11 cellular contexts compared by ENCODE assay signal in the genomic region with DNA sequence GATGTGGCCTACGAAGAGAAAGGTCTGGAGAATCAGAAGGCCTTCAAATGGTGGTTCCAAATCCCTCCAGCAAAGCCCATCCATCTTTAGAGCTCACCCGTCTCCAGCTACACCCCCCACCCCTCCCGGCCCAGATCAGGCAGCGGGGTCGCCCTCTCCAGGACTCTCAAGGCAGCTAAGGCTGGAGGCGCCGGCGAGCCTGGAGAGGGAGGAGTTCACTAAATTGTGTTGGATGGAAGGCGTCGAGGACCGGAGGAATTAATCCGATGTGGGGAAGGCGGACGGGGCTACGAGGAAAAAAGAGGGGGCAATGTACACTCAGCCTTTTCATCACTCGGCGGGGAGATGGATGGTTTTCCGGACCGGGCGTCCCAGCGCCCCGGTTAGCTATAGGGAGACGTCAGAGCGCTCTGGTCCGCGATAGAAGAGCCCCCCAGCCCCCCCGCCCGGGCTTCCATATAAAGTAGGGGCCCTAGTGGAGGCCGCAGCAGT. TPM values are rescaled to one million over a fixed set of nuclear protein-coding genes. Genes with fewer than 3 reads are reported as not detected.
A peak's percentile ranks its signal among the peaks of the same experiment; 100 is the strongest.
DNase-seq lines count a peak whose midpoint lies in the region; ATAC-seq and TF ChIP-seq lines count a peak whose summit lies in the region.
"Had no signal": no experiment of that assay in that cellular context is flagged by ENCODE, and none has a peak within 500 bp of the region (broad histone marks: within the 10 kb centered on the region; RNA-seq: fewer than 3 reads in every experiment).

A gene (plus strand): TSS at position 487 of the 492 bp plus-strand sequence. CDS start 108 bp downstream, outside the sequence.

- H3K27ac Mint-ChIP-seq in WTC11 = no peak within 1 kb of the TSS
- H3K27ac Mint-ChIP-seq: T-cell had no signal

- no peak within 1 kb of the TSS for H2AK5ac ChIP-seq in mesendoderm (ENCODE audit: low read length)

- peak within 1 kb of the TSS; percentile 10 for H3K23ac ChIP-seq in mesendoderm (ENCODE audit: low read length)

- H3K27ac ChIP-seq in ACC112 (ENCODE audit: low read depth, low read length) (no peak within 1 kb of the TSS), mesendoderm (ENCODE audit: low read depth, low read length) (no peak within 1 kb of the TSS), esophagus muscularis mucosa (replicated peaks in 1 of 4) (no peak within 1 kb of the TSS)
- H3K27ac ChIP-seq: vagina had no signal

- WGBS in mesendoderm (ENCODE audit: extremely low coverage, insufficient coverage, low lambda C conversion rate) = no CpG with 5 or more reads among the region's 29 CpGs
- 4% methylated on average over 15 of the region's 29 CpGs for WGBS in esophagus muscularis mucosa

- no peak within 1 kb of the TSS for H4K8ac ChIP-seq in mesendoderm (ENCODE audit: low read depth, low read length)

- no peaks in the 10 kb centered on the region for H3K9me3 ChIP-seq in esophagus muscularis mucosa
- H3K9me3 ChIP-seq: vagina had no signal

- H3K9ac ChIP-seq in mesendoderm (ENCODE audit: low read length) = peak within 1 kb of the TSS; percentile 76

- peak; percentile 12 for DNase-seq in HEK293T (ENCODE audit: extremely low spot score)
- DNase-seq in WTC11 (ENCODE audit: low spot score) = peak; percentile 44
- DNase-seq in mesendoderm = peak; percentile 72
- DNase-seq in SIG-M5 treated with dmso at 0.1 percent for 504 hours (lab: John Stamatoyannopoulos, UW; ENCODE audit: unreplicated experiment) = no peak
- DNase-seq in esophagus muscularis mucosa (ENCODE audit: extremely low spot score) = no peak
- DNase-seq: NCI-H226, T-cell had no signal

- no peak within 1 kb of the TSS for H2BK5ac ChIP-seq in mesendoderm (ENCODE audit: low read length)

- H3K36me3 ChIP-seq in ACC112 (ENCODE audit: insufficient read depth, low read length) (no peaks in the 10 kb centered on the region), mesendoderm (ENCODE audit: control insufficient read depth, insufficient read depth, low read length) (no peaks in the 10 kb centered on the region), esophagus muscularis mucosa (no peaks in the 10 kb centered on the region)
- H3K36me3 ChIP-seq: vagina had no signal

- no peak within 1 kb of the TSS for H2AFZ ChIP-seq in ACC112 (ENCODE audit: low read length, unreplicated experiment)

- H3K4me1 Mint-ChIP-seq in WTC11 = peaks cover 19% of the 10 kb centered on the region

- H3K4me1 ChIP-seq in ACC112 (ENCODE audit: control insufficient read depth, insufficient read depth, low read length, unreplicated experiment) (no peaks in the 10 kb centered on the region), mesendoderm (ENCODE audit: control insufficient read depth, low read depth, low read length) (no peaks in the 10 kb centered on the region), esophagus muscularis mucosa (peaks cover 0 to 19% (median 18%) of the 10 kb centered on the region in 4 donors)

- H3K4me3 ChIP-seq in ACC112 (ENCODE audit: low read depth, low read length) (peak within 1 kb of the TSS; percentile 54; the same call in 1 of the 2 replicates), mesendoderm (ENCODE audit: low read length) (peak within 1 kb of the TSS; percentile 62), esophagus muscularis mucosa (peak within 1 kb of the TSS in 1 of 4 donors; percentile 5)

- POLR2A ChIA-PET in HEK293T (lab: Yijun Ruan, JAX) (no interaction called here), WTC11 (lab: Charles Lee) (interaction anchor here (0.9 kb wide), 1 partner anchor 10 kb away, joined by 4 read pairs; no protein-coding TSS in a partner anchor)

- no peak for TF ChIP-seq CTCF in WTC11 (IDR thresholded peaks at IDR 0.05)
- TF ChIP-seq CTCF in esophagus muscularis mucosa (IDR thresholded peaks at IDR 0.05) = no peak

- no peak within 1 kb of the TSS for H2BK15ac ChIP-seq in mesendoderm (replicated peaks; ENCODE audit: low read depth)

- peak within 1 kb of the TSS; percentile 79 for H3K4me3 Mint-ChIP-seq in WTC11

- no peaks in the 10 kb centered on the region for H3K36me3 Mint-ChIP-seq in WTC11
- H3K36me3 Mint-ChIP-seq: T-cell had no signal

- TF ChIP-seq POLR2A in esophagus muscularis mucosa (IDR thresholded peaks at IDR 0.05; ENCODE audit: low read depth) = no peak

- intact Hi-C loops in esophagus muscularis mucosa (cut with DNase I) = no loop called here

- no peak within 1 kb of the TSS for H4K5ac ChIP-seq in mesendoderm (ENCODE audit: low read length)

- peak within 1 kb of the TSS; percentile 4 for H3K18ac ChIP-seq in mesendoderm (ENCODE audit: low read length)

- no peak within 1 kb of the TSS for H3K4ac ChIP-seq in mesendoderm (ENCODE audit: low read depth, low read length)

- H3K27me3 Mint-ChIP-seq in WTC11 (ENCODE audit: low read depth) = peaks cover 100% of the 10 kb centered on the region

- H3K79me2 ChIP-seq in ACC112 (ENCODE audit: control insufficient read depth, insufficient read depth, low read length, unreplicated experiment) (no peaks in the 10 kb centered on the region), mesendoderm (ENCODE audit: control insufficient read depth, insufficient read depth, low read length) (no peaks in the 10 kb centered on the region)

- ATAC-seq in WTC11 (peak; percentile 65), GM21717 (IDR thresholded peaks at IDR 0.05; ENCODE audit: unreplicated experiment) (no peak), GM19397 (IDR thresholded peaks at IDR 0.05; ENCODE audit: unreplicated experiment) (no peak)
- ATAC-seq: T-cell had no signal

- no peaks in the 10 kb centered on the region for H3K79me1 ChIP-seq in mesendoderm (ENCODE audit: low read length)

- H2BK120ac ChIP-seq in mesendoderm (ENCODE audit: low read depth, low read length) = no peak within 1 kb of the TSS

- no peaks in the 10 kb centered on the region for H3K9me3 Mint-ChIP-seq in WTC11
- H3K9me3 Mint-ChIP-seq: T-cell had no signal

- peak within 1 kb of the TSS; percentile 87 for H3K56ac ChIP-seq in mesendoderm (ENCODE audit: low read length)

- CTCF ChIA-PET in HEK293T (lab: Yijun Ruan, JAX) = no interaction called here
- CTCF ChIA-PET in WTC11 (lab: Charles Lee) = interaction anchor here (0.6 to 2.9 kb wide), 18 partner anchors 10 to 451 kb away, joined by 3 to 31 read pairs (median 5); a partner anchor contains a TSS

- H3K27me3 ChIP-seq in ACC112 (ENCODE audit: insufficient read depth, low read length) (peaks cover 100% of the 10 kb centered on the region), mesendoderm (ENCODE audit: insufficient read depth, low read length, poor library complexity) (peaks cover 33% of the 10 kb centered on the region), esophagus muscularis mucosa (peaks cover 0 to 69% (median 12%) of the 10 kb centered on the region in 4 donors)

- no peak for TF ChIP-seq EP300 in esophagus muscularis mucosa (IDR thresholded peaks at IDR 0.05)

- peak within 1 kb of the TSS; percentile 89 for H3K4me2 ChIP-seq in mesendoderm (ENCODE audit: low read length)

TF ChIP-seq in HEK293T, 16 proteins besides CTCF, POLR2A, EP300 and RAD21:
- TF ChIP-seq BHLHE40 (IDR thresholded peaks at IDR 0.05; ENCODE audit: borderline replicate concordance) = no peak
- no peak for TF ChIP-seq TARDBP (IDR thresholded peaks at IDR 0.05)
- TF ChIP-seq NFRKB (IDR thresholded peaks at IDR 0.05) = no peak
- TF ChIP-seq FOXM1 (IDR thresholded peaks at IDR 0.05; ENCODE audit: borderline replicate concordance) = no peak
- no peak for TF ChIP-seq FOXA1 (IDR thresholded peaks at IDR 0.05)
- no peak for TF ChIP-seq LEF1 (IDR thresholded peaks at IDR 0.05; ENCODE audit: borderline replicate concordance)
- TF ChIP-seq CTBP1 (IDR thresholded peaks at IDR 0.05; ENCODE audit: borderline replicate concordance) = no peak
- TF ChIP-seq SP1 (IDR thresholded peaks at IDR 0.05) = no peak
- TF ChIP-seq L3MBTL2 (conservative IDR thresholded peaks at IDR 0.05) = no peak
- no peak for TF ChIP-seq FOXK2 (IDR thresholded peaks at IDR 0.05)
- no peak for TF ChIP-seq ARNT (IDR thresholded peaks at IDR 0.05)

TF ChIP-seq in WTC11, 78 proteins besides CTCF, POLR2A, EP300 and RAD21 (continues in another document):
- TF ChIP-seq, protein P1, sequence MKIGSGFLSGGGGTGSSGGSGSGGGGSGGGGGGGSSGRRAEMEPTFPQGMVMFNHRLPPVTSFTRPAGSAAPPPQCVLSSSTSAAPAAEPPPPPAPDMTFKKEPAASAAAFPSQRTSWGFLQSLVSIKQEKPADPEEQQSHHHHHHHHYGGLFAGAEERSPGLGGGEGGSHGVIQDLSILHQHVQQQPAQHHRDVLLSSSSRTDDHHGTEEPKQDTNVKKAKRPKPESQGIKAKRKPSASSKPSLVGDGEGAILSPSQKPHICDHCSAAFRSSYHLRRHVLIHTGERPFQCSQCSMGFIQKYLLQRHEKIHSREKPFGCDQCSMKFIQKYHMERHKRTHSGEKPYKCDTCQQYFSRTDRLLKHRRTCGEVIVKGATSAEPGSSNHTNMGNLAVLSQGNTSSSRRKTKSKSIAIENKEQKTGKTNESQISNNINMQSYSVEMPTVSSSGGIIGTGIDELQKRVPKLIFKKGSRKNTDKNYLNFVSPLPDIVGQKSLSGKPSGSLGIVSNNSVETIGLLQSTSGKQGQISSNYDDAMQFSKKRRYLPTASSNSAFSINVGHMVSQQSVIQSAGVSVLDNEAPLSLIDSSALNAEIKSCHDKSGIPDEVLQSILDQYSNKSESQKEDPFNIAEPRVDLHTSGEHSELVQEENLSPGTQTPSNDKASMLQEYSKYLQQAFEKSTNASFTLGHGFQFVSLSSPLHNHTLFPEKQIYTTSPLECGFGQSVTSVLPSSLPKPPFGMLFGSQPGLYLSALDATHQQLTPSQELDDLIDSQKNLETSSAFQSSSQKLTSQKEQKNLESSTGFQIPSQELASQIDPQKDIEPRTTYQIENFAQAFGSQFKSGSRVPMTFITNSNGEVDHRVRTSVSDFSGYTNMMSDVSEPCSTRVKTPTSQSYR (CRISPR knock-in tag; IDR thresholded peaks at IDR 0.05) = no peak
- TF ChIP-seq ZNF416 (CRISPR knock-in tag; IDR thresholded peaks at IDR 0.05) (no peak), MYBL2 (CRISPR knock-in tag; IDR thresholded peaks at IDR 0.05) (no peak), RORB (CRISPR knock-in tag; IDR thresholded peaks at IDR 0.05) (no peak), ZNF232 (CRISPR knock-in tag; IDR thresholded peaks at IDR 0.05) (no peak), NFYB (CRISPR knock-in tag; conservative IDR thresholded peaks at IDR 0.05; ENCODE audit: low read depth) (no peak), TP53 (CRISPR knock-in tag; IDR thresholded peaks at IDR 0.05) (no peak)
- TF ChIP-seq, protein P2, sequence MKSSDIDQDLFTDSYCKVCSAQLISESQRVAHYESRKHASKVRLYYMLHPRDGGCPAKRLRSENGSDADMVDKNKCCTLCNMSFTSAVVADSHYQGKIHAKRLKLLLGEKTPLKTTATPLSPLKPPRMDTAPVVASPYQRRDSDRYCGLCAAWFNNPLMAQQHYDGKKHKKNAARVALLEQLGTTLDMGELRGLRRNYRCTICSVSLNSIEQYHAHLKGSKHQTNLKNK (CRISPR knock-in tag; IDR thresholded peaks at IDR 0.05) = no peak

RNA-seq across cellular contexts. Expression of the gene that starts here (rescaled TPM):
- total RNA-seq in WTC11 (2021) = 0.22 TPM in 1 of 3 replicates, not detected in the others
- polyA plus RNA-seq in mesendoderm (2013, experiment 1 of 2) = 8.6 TPM
- polyA plus RNA-seq in mesendoderm (2013, experiment 2 of 2) = 7.3 TPM
- 1 to 10 TPM in 3 of 4 donors, under 1 TPM in 1; 0.98 to 7.9 (median 2.5) TPM for total RNA-seq in esophagus muscularis mucosa
- total RNA-seq: T-cell, vagina had no signal

Comparison
In these comparisons a context has a peak if more than half of its experiments do, and no peak if none do; other contexts are left out.
1. Peak in DNase-seq and ATAC-seq in WTC11; RNA of the gene not detected or under 1 TPM.
2. DNase-seq: peak in HEK293T (single experiment) and mesendoderm (single experiment); none in SIG-M5 treated with dmso at 0.1 percent for 504 hours (single experiment) and esophagus muscularis mucosa (single experiment).